In genomic region chr4:41613782-41614181, GRCh38 we compare ENCODE assay signal across 10 cellular contexts.
DNase-seq lines count a peak whose midpoint lies in the region; ATAC-seq and TF ChIP-seq lines count a peak whose summit lies in the region.
"Had no signal": no experiment of that assay in that cellular context is flagged by ENCODE, and none has a peak within 500 bp of the region (broad histone marks: within the 10 kb centered on the region; RNA-seq: fewer than 3 reads in every experiment).

No MANE protein-coding gene starts in this region.

- no peaks in the 10 kb centered on the region for H3K9me3 Mint-ChIP-seq in naive thymus-derived CD4-positive, alpha-beta T cell

- no peaks in the 10 kb centered on the region for H3K4me1 Mint-ChIP-seq in naive thymus-derived CD4-positive, alpha-beta T cell

- CTCF ChIA-PET in naive thymus-derived CD4-positive, alpha-beta T cell (lab: Charles Lee), result no interaction called here

- peak; percentile 45 for DNase-seq in LNCaP clone FGC (ENCODE audit: low read depth)
- peak; percentile 31 for DNase-seq in glomerular visceral epithelial cell (ENCODE audit: extremely low spot score)
- no peak for DNase-seq in naive thymus-derived CD4-positive, alpha-beta T cell
- DNase-seq in GM03348 (ENCODE audit: low spot score), result no peak
- DNase-seq: NCI-H2107 had no signal

- H3K27me3 Mint-ChIP-seq in naive thymus-derived CD4-positive, alpha-beta T cell, result peaks cover 3 to 12% (median 5%) of the 10 kb centered on the region in 5 donors

- no peaks in the 10 kb centered on the region for H3K36me3 Mint-ChIP-seq in naive thymus-derived CD4-positive, alpha-beta T cell

- intact Hi-C loops in naive thymus-derived CD4-positive, alpha-beta T cell (cut with micrococcal nuclease), result no loop called here

- no peaks in the 10 kb centered on the region for H3K9me3 ChIP-seq in muscle layer of duodenum (ENCODE audit: control insufficient read depth in 1 of 2, low read length in 2 of 2)
- H3K9me3 ChIP-seq in naive thymus-derived CD4-positive, alpha-beta T cell (ENCODE audit: control insufficient read depth in 2 of 3, low read length in 3 of 3), result no peaks in the 10 kb centered on the region
- H3K9me3 ChIP-seq: adrenal gland had no signal

- POLR2A ChIA-PET in naive thymus-derived CD4-positive, alpha-beta T cell (lab: Charles Lee), result no interaction called here

- H3K4me1 ChIP-seq in muscle layer of duodenum (ENCODE audit: control insufficient read depth in 1 of 2, insufficient read depth in 2 of 2, low read length in 2 of 2), result peaks cover 9 to 13% of the 10 kb centered on the region in 2 donors
- H3K4me1 ChIP-seq in naive thymus-derived CD4-positive, alpha-beta T cell (ENCODE audit: control insufficient read depth in 2 of 2, insufficient read depth in 2 of 2, low read length in 2 of 2), result no peaks in the 10 kb centered on the region

- no peak overlapping the region for H3K4me3 Mint-ChIP-seq in naive thymus-derived CD4-positive, alpha-beta T cell

- ATAC-seq in naive thymus-derived CD4-positive, alpha-beta T cell, result no peak
- no peak for ATAC-seq in HG02588 (IDR thresholded peaks at IDR 0.05; ENCODE audit: unreplicated experiment)
- no peak for ATAC-seq in GM21447 (IDR thresholded peaks at IDR 0.05; ENCODE audit: unreplicated experiment)

- H3K27ac ChIP-seq in muscle layer of duodenum (ENCODE audit: low read length), result no peak overlapping the region
- peak overlapping the region; percentile 63 for H3K27ac ChIP-seq in temporal lobe (ENCODE audit: low read depth, low read length)
- H3K27ac ChIP-seq in naive thymus-derived CD4-positive, alpha-beta T cell (ENCODE audit: low read depth, low read length), result no peak overlapping the region

- no peak for TF ChIP-seq CTCF in LNCaP clone FGC (IDR thresholded peaks at IDR 0.05; ENCODE audit: control insufficient read depth, extremely low read depth, insufficient read depth)

- H3K27ac Mint-ChIP-seq in naive thymus-derived CD4-positive, alpha-beta T cell, result no peak overlapping the region

- H3K36me3 ChIP-seq in muscle layer of duodenum (ENCODE audit: control insufficient read depth in 1 of 2, insufficient read depth in 2 of 2, low read length in 2 of 2), result no peaks in the 10 kb centered on the region
- no peaks in the 10 kb centered on the region for H3K36me3 ChIP-seq in naive thymus-derived CD4-positive, alpha-beta T cell (ENCODE audit: control insufficient read depth in 2 of 3, insufficient read depth in 3 of 3, low read length in 3 of 3)
- H3K36me3 ChIP-seq: adrenal gland had no signal

- no peak overlapping the region for H3K4me3 ChIP-seq in LNCaP clone FGC (ENCODE audit: low read depth, low read length)
- peak overlapping the region; percentile 8 to 46 for H3K4me3 ChIP-seq in muscle layer of duodenum (ENCODE audit: low read depth in 1 of 2, low read length in 2 of 2)
- H3K4me3 ChIP-seq in naive thymus-derived CD4-positive, alpha-beta T cell (ENCODE audit: low read length), result no peak overlapping the region

- H3K27me3 ChIP-seq in muscle layer of duodenum (ENCODE audit: low read depth, low read length), result no peaks in the 10 kb centered on the region
- H3K27me3 ChIP-seq in naive thymus-derived CD4-positive, alpha-beta T cell (ENCODE audit: control insufficient read depth in 2 of 2, insufficient read depth in 2 of 2, low read length in 2 of 2), result no peaks in the 10 kb centered on the region
- H3K27me3 ChIP-seq: adrenal gland had no signal

Comparison
In these comparisons a context has a peak if more than half of its experiments do, and no peak if none do; other contexts are left out.
1. DNase-seq: peak in LNCaP clone FGC (single experiment) and glomerular visceral epithelial cell (single experiment); none in naive thymus-derived CD4-positive, alpha-beta T cell (0 of 9) and GM03348 (single experiment).
2. H3K4me3 ChIP-seq: peak in muscle layer of duodenum (2 of 2); none in LNCaP clone FGC (single experiment) and naive thymus-derived CD4-positive, alpha-beta T cell (single experiment).